In the genomic region with DNA sequence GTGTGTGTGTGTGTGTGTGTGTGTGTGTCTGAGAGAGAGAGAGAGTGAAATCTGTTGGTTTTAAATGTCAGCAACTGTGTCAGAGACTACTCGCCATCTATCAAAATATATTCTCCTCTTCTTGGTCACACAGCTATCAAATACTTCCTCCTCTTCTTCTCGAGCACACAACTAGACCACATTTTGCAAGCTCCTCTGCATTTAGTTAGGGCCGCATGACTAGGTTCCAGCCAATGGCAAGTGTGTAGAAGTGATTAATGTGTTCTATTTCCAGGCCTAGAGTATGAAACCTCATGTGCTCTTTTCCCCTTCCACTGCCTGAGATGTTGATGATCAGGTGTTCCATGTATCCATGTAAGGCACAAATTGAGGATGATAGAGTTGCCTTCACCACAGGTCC, we compare ENCODE assay signal across 14 cellular contexts.
DNase-seq lines count a peak whose midpoint lies in the region; ATAC-seq, FAIRE-seq and TF ChIP-seq lines count a peak whose summit lies in the region.
"Had no signal": no experiment of that assay in that cellular context is flagged by ENCODE, and none has a peak within 500 bp of the region (broad histone marks: within the 10 kb centered on the region; RNA-seq: fewer than 3 reads in every experiment).

No MANE protein-coding gene starts in this region.

- no peak for TF ChIP-seq CTCF in GM12878 (IDR thresholded peaks at IDR 0.05 in 2 of 3, conservative IDR thresholded peaks at IDR 0.05 in 1 of 3; ENCODE audit: control insufficient read depth in 2 of 3, extremely low read depth in 1 of 3, insufficient read depth in 1 of 3, low read depth in 3 of 3, low read length in 3 of 3)

- no peak for TF ChIP-seq EP300 in GM12878 (IDR thresholded peaks at IDR 0.05; ENCODE audit: borderline replicate concordance in 1 of 2, control insufficient read depth in 1 of 2, low read depth in 2 of 2, low read length in 2 of 2)

- SMC1A ChIA-PET in GM12878 (lab: Charles Lee; ENCODE audit: uncharacterized antibody, unreplicated experiment) = interaction anchor here (1.2 to 1.5 kb wide), 3 partner anchors 8 to 120 kb away, joined by 3 to 4 read pairs (median 3); no protein-coding TSS in a partner anchor

- BruUV-seq in GM12878 (replicated peaks; lab: Mats Ljungman, UMichigan) = no TSS peak

- DNase-seq in GM19239 (ENCODE audit: insufficient read length, low spot score) (no peak), NOMO-1 treated with DMSO at 0.1 percent for 48 hours (lab: John Stamatoyannopoulos, UW; ENCODE audit: unreplicated experiment) (peak; percentile 76), GM12878 (ENCODE audit: low read depth, low spot score) (no peak), AML-193 (lab: John Stamatoyannopoulos, UW) (no peak)
- DNase-seq: Caco-2; CD8-positive, alpha-beta memory T cell; DND-41; GDM1; HCEC 1CT had no signal

- intact Hi-C loops in GM12878 (cut with micrococcal nuclease; ENCODE audit: unreplicated experiment) = no loop called here

- no peak overlapping the region for H3K4me2 ChIP-seq in GM12878 (ENCODE audit: control insufficient read depth, insufficient read depth)
- H3K4me2 ChIP-seq: BLaER1 had no signal

- in situ Hi-C loops in GM12878 (cut with MboI) = no loop called here

- no peak overlapping the region for H3K4me3 ChIP-seq in GM12878
- H3K4me3 ChIP-seq: BLaER1 had no signal

- H3K36me3 ChIP-seq in GM12878 (ENCODE audit: control insufficient read depth in 2 of 2, insufficient read depth in 2 of 2, low read length in 1 of 2) = no peaks in the 10 kb centered on the region
- H3K36me3 ChIP-seq: BLaER1 had no signal

- no peaks in the 10 kb centered on the region for H3K79me2 ChIP-seq in GM12878 (ENCODE audit: control insufficient read depth, insufficient read depth, low read length)

- H3K9ac ChIP-seq in GM12878 (ENCODE audit: control insufficient read depth, insufficient read depth, low read length) = no peak overlapping the region
- H3K9ac ChIP-seq: BLaER1 had no signal

- ATAC-seq in GM12878 (0 out of 3 replicates have a peak, but pooled peaks have one; percentile 16), GM19328 (IDR thresholded peaks at IDR 0.05; ENCODE audit: unreplicated experiment) (no peak), SK-N-SH treated with all-trans-retinoic acid at 6 μM for 48 hours (no peak)
- ATAC-seq: HepG2 had no signal

- no peaks in the 10 kb centered on the region for H3K4me1 ChIP-seq in GM12878 (ENCODE audit: control insufficient read depth, insufficient read depth, low read length)
- H3K4me1 ChIP-seq: BLaER1, Caco-2 had no signal

- no peak for TF ChIP-seq RAD21 in GM12878 (IDR thresholded peaks at IDR 0.05; ENCODE audit: insufficient read depth, low read depth, low read length)

- no peak overlapping the region for H3K27ac ChIP-seq in GM12878 (ENCODE audit: control insufficient read depth, insufficient read depth)
- H3K27ac ChIP-seq: BLaER1 had no signal

- H4K20me1 ChIP-seq in GM12878 (ENCODE audit: control insufficient read depth, insufficient read depth) = no peaks in the 10 kb centered on the region
- H4K20me1 ChIP-seq: BLaER1 had no signal

- 20% methylated on average over 3 of the region's 3 CpGs for WGBS in GM12878 (ENCODE audit: insufficient coverage, insufficient replicate concordance, low lambda C conversion rate, missing lambda C conversion rate)

- no peak for TF ChIP-seq POLR2A in GM12878 (IDR thresholded peaks at IDR 0.05; ENCODE audit: low read depth, low read length)

- H3K9me3 ChIP-seq in GM12878 (replicated peaks; ENCODE audit: control insufficient read depth, insufficient read depth, low read length) = peaks cover 4% of the 10 kb centered on the region; the same call in 2 of the 3 replicates
- H3K9me3 ChIP-seq: BLaER1 had no signal

- H3K27me3 ChIP-seq in GM12878 (replicated peaks in 1 of 2; ENCODE audit: control insufficient read depth in 2 of 2, insufficient read depth in 2 of 2, low read length in 1 of 2) = no peaks in the 10 kb centered on the region
- H3K27me3 ChIP-seq: BLaER1 had no signal

- RAD21 ChIA-PET in GM12878 (lab: Charles Lee; ENCODE audit: unreplicated experiment) = interaction anchor here (0.7 kb wide), 1 partner anchor 67 kb away, joined by 3 read pairs; no protein-coding TSS in a partner anchor

- H2AFZ ChIP-seq in GM12878 (ENCODE audit: control insufficient read depth, low read depth, low read length) = peak overlapping the region; percentile 23; the same call in 1 of the 2 replicates

- peak; percentile 39 for FAIRE-seq in GM19239 (lab: Jason Lieb, UNC)
- no peak for FAIRE-seq in GM12878 (lab: Jason Lieb, UNC)
- FAIRE-seq: HepG2, HTR-8/SVneo had no signal

- CTCF ChIA-PET in GM12878 (lab: Yijun Ruan, JAX) = interaction anchor here (0.6 to 1.4 kb wide), 4 partner anchors 31 to 267 kb away, joined by 3 to 6 read pairs (median 3); no protein-coding TSS in a partner anchor

- POLR2A ChIA-PET in GM12878 (lab: Charles Lee) = no interaction called here

TF ChIP-seq in GM12878, 131 proteins besides CTCF, POLR2A, EP300 and RAD21:
- no peak for TF ChIP-seq FOS (IDR thresholded peaks at IDR 0.05; ENCODE audit: borderline replicate concordance, extremely low read depth, insufficient read length)

TF ChIP-seq in SK-N-SH treated with all-trans-retinoic acid at 6 μM for 48 hours, 23 proteins besides CTCF, POLR2A, EP300 and RAD21:
- TF ChIP-seq RARB (CRISPR knock-in tag; IDR thresholded peaks at IDR 0.05) (no peak), ZFP3 (CRISPR knock-in tag; IDR thresholded peaks at IDR 0.05) (no peak), SNAI2 (CRISPR knock-in tag; IDR thresholded peaks at IDR 0.05) (no peak), GLIS3 (CRISPR knock-in tag; IDR thresholded peaks at IDR 0.05) (no peak), ISL1 (CRISPR knock-in tag; IDR thresholded peaks at IDR 0.05) (no peak), ZC3H10 (CRISPR knock-in tag; IDR thresholded peaks at IDR 0.05) (no peak), PPARA (CRISPR knock-in tag; IDR thresholded peaks at IDR 0.05; ENCODE audit: borderline replicate concordance) (no peak), ARNTL (CRISPR knock-in tag; IDR thresholded peaks at IDR 0.05; ENCODE audit: borderline replicate concordance, low read depth) (no peak), TOX (CRISPR knock-in tag; IDR thresholded peaks at IDR 0.05; ENCODE audit: borderline replicate concordance) (no peak), OSR1 (CRISPR knock-in tag; IDR thresholded peaks at IDR 0.05) (no peak)
- TF ChIP-seq, protein P1, sequence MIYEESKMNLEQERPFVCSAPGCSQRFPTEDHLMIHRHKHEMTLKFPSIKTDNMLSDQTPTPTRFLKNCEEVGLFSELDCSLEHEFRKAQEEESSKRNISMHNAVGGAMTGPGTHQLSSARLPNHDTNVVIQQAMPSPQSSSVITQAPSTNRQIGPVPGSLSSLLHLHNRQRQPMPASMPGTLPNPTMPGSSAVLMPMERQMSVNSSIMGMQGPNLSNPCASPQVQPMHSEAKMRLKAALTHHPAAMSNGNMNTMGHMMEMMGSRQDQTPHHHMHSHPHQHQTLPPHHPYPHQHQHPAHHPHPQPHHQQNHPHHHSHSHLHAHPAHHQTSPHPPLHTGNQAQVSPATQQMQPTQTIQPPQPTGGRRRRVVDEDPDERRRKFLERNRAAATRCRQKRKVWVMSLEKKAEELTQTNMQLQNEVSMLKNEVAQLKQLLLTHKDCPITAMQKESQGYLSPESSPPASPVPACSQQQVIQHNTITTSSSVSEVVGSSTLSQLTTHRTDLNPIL (CRISPR knock-in tag; IDR thresholded peaks at IDR 0.05; ENCODE audit: low read depth) = no peak
